ENCODE assay signal across 35 cellular contexts in genomic region chr1:229263254-229263653, GRCh38.
"Had no signal": no experiment of that assay in that cellular context is flagged by ENCODE, and none has a peak within 500 bp of the region (broad histone marks: within the 10 kb centered on the region; RNA-seq: fewer than 3 reads in every experiment).

No MANE protein-coding gene starts in this region.

- H3K36me3 ChIP-seq: ascending aorta, brain microvascular endothelial cell, breast epithelium had no signal

- H3K27me3 Mint-ChIP-seq: activated B cell treated with CpG ODN at 0.5 μM for 24 hours; activated CD4-positive, alpha-beta memory T cell treated with anti-CD3 and anti-CD28 coated beads for 36 hours; activated CD4-positive, alpha-beta T cell treated with anti-CD3 and anti-CD28 coated beads, Interleukin-2, amount 10 ng/mL, durations not matched to agents 24 days and 14 days; activated naive CD4-positive, alpha-beta T cell treated with anti-CD3 and anti-CD28 coated beads, Interleukin-2, amount 50 U/mL, for 24 hours; activated naive CD8-positive, alpha-beta T cell; activated naive CD8-positive, alpha-beta T cell treated with anti-CD3 and anti-CD28 coated beads, Interleukin-2, amount 10 ng/mL, durations not matched to agents 7 days and 5 days; activated naive CD8-positive, alpha-beta T cell treated with anti-CD3 and anti-CD28 coated beads, Interleukin-2, amount 50 U/mL, for 24 hours; activated T-helper 17 cell treated with anti-CD3 and anti-CD28 coated beads, Interleukin-2, amount 50 U/mL, for 72 hours had no signal

- H3K27ac ChIP-seq: ascending aorta, brain microvascular endothelial cell, breast epithelium, VCaP had no signal

- DNase-seq: activated B cell treated with CpG ODN at 0.5 μM for 24 hours; activated CD4-positive, alpha-beta memory T cell treated with anti-CD3 and anti-CD28 coated beads for 36 hours; activated CD4-positive, alpha-beta T cell treated with anti-CD3 and anti-CD28 coated beads for 4 hours; activated CD4-positive, alpha-beta T cell treated with anti-CD3 and anti-CD28 coated beads, Interleukin-2, amount 10 ng/mL, durations not matched to agents 24 days and 14 days; activated CD4-positive, alpha-beta T cell treated with anti-CD3 and anti-CD28 coated beads, Interleukin-2, amount 50 U/mL, for 1 hour; activated CD4-positive, alpha-beta T cell treated with anti-CD3 and anti-CD28 coated beads, Interleukin-2, amount 50 U/mL, for 4 hours; activated CD4-positive, CD25-positive, alpha-beta regulatory T cell treated with anti-CD3 and anti-CD28 coated beads, Interleukin-2, amount 50 U/mL, for 72 hours; activated CD8-positive, alpha-beta memory T cell treated with anti-CD3 and anti-CD28 coated beads, Interleukin-2, amount 50 U/mL, for 4 hours; activated effector memory CD4-positive, alpha-beta T cell treated with anti-CD3 and anti-CD28 coated beads, Interleukin-2, amount 50 U/mL, for 16 hours; activated gamma-delta T cell treated with Interleukin-2 at 50 U/mL for 16 hours; activated naive CD4-positive, alpha-beta T cell; activated naive CD4-positive, alpha-beta T cell treated with anti-CD3 and anti-CD28 coated beads, Interleukin-2, amount 10 ng/mL, durations not matched to agents 7 days and 5 days; activated naive CD8-positive, alpha-beta T cell treated with anti-CD3 and anti-CD28 coated beads, Interleukin-2, amount 10 ng/mL, durations not matched to agents 7 days and 5 days; activated naive CD8-positive, alpha-beta T cell treated with anti-CD3 and anti-CD28 coated beads, Interleukin-2, amount 50 U/mL, for 24 hours; activated T-cell treated with anti-CD3 and anti-CD28 coated beads for 4 hours; activated T-cell treated with anti-CD3 and anti-CD28 coated beads, Interleukin-2, amount 50 U/mL, for 1 hour; activated T-cell treated with anti-CD3 and anti-CD28 coated beads, Interleukin-2, amount 50 U/mL, for 4 hours; activated T-cell treated with anti-CD3 and anti-CD28 coated beads, Interleukin-2, amount 50 U/mL, for 72 hours; amygdala; anterior cingulate cortex; brain microvascular endothelial cell; central memory CD4-positive, alpha-beta T cell; T-helper 1 cell; T-helper 2 cell; T-helper 9 cell had no signal

- H3K4me3 Mint-ChIP-seq: activated B cell treated with CpG ODN at 0.5 μM for 24 hours; activated CD4-positive, alpha-beta memory T cell treated with anti-CD3 and anti-CD28 coated beads for 36 hours; activated CD4-positive, alpha-beta T cell treated with anti-CD3 and anti-CD28 coated beads, Interleukin-2, amount 10 ng/mL, durations not matched to agents 24 days and 14 days; activated naive CD4-positive, alpha-beta T cell treated with anti-CD3 and anti-CD28 coated beads, Interleukin-2, amount 10 ng/mL, durations not matched to agents 7 days and 5 days; activated naive CD4-positive, alpha-beta T cell treated with anti-CD3 and anti-CD28 coated beads, Interleukin-2, amount 50 U/mL, for 24 hours; activated naive CD8-positive, alpha-beta T cell; activated naive CD8-positive, alpha-beta T cell treated with anti-CD3 and anti-CD28 coated beads, Interleukin-2, amount 10 ng/mL, durations not matched to agents 7 days and 5 days; activated naive CD8-positive, alpha-beta T cell treated with anti-CD3 and anti-CD28 coated beads, Interleukin-2, amount 50 U/mL, for 24 hours; activated T-cell treated with anti-CD3 and anti-CD28 coated beads, Interleukin-2, amount 50 U/mL, for 4 hours; activated T-cell treated with anti-CD3 and anti-CD28 coated beads, Interleukin-2, amount 50 U/mL, for 72 hours; activated T-helper 1 cell treated with anti-CD3 and anti-CD28 coated beads, Interleukin-12 subunit alpha, Interleukin-12 subunit beta, Interleukin-2, Interleukin-4 antibody, amounts not matched to agents 30 ng/mL and 10 ng/mL and 1 ng/mL, durations not matched to agents 14 hours and 24 hours and 36 hours; activated T-helper 17 cell treated with anti-CD3 and anti-CD28 coated beads, Interleukin-2, amount 50 U/mL, for 72 hours; T-helper 1 cell treated with Interleukin-12 subunit alpha and Interleukin-12 subunit beta and Interleukin-4 antibody, amounts not matched to agents 30 μg/mL and 1 μg/mL, for 36 hours; T-helper 2 cell treated with Interferon-gamma antibody and Interleukin-4, amounts not matched to agents 5 μg/mL and 100 μg/mL, for 36 hours had no signal

- H3K4me1 ChIP-seq: breast epithelium had no signal

- H3K27ac Mint-ChIP-seq: activated B cell treated with CpG ODN at 0.5 μM for 24 hours; activated CD4-positive, alpha-beta memory T cell treated with anti-CD3 and anti-CD28 coated beads for 36 hours; activated CD4-positive, alpha-beta T cell treated with anti-CD3 and anti-CD28 coated beads, Interleukin-2, amount 10 ng/mL, durations not matched to agents 24 days and 14 days; activated naive CD4-positive, alpha-beta T cell treated with anti-CD3 and anti-CD28 coated beads, Interleukin-2, amount 10 ng/mL, durations not matched to agents 7 days and 5 days; activated naive CD4-positive, alpha-beta T cell treated with anti-CD3 and anti-CD28 coated beads, Interleukin-2, amount 50 U/mL, for 24 hours; activated naive CD8-positive, alpha-beta T cell; activated naive CD8-positive, alpha-beta T cell treated with anti-CD3 and anti-CD28 coated beads, Interleukin-2, amount 10 ng/mL, durations not matched to agents 7 days and 5 days; activated naive CD8-positive, alpha-beta T cell treated with anti-CD3 and anti-CD28 coated beads, Interleukin-2, amount 50 U/mL, for 24 hours; activated T-cell treated with anti-CD3 and anti-CD28 coated beads, Interleukin-2, amount 50 U/mL, for 72 hours; activated T-helper 1 cell treated with anti-CD3 and anti-CD28 coated beads, Interleukin-12 subunit alpha, Interleukin-12 subunit beta, Interleukin-2, Interleukin-4 antibody, amounts not matched to agents 30 ng/mL and 10 ng/mL and 1 ng/mL, durations not matched to agents 14 hours and 24 hours and 36 hours; activated T-helper 17 cell treated with anti-CD3 and anti-CD28 coated beads, Interleukin-2, amount 50 U/mL, for 72 hours; T-helper 1 cell treated with Interleukin-12 subunit alpha and Interleukin-12 subunit beta and Interleukin-4 antibody, amounts not matched to agents 30 μg/mL and 1 μg/mL, for 36 hours; T-helper 2 cell treated with Interferon-gamma antibody and Interleukin-4, amounts not matched to agents 5 μg/mL and 100 μg/mL, for 36 hours had no signal

- H3K36me3 Mint-ChIP-seq: activated CD4-positive, alpha-beta memory T cell treated with anti-CD3 and anti-CD28 coated beads for 36 hours; activated naive CD4-positive, alpha-beta T cell treated with anti-CD3 and anti-CD28 coated beads, Interleukin-2, amount 50 U/mL, for 24 hours; activated naive CD8-positive, alpha-beta T cell had no signal

- H3K4me3 ChIP-seq: ascending aorta, breast epithelium had no signal

- ATAC-seq: activated naive CD8-positive, alpha-beta T cell treated with anti-CD3 and anti-CD28 coated beads, Interleukin-2, amount 50 U/mL, for 24 hours; activated T-cell treated with anti-CD3 and anti-CD28 coated beads, Interleukin-2, amount 50 U/mL, for 4 hours; activated T-cell treated with anti-CD3 and anti-CD28 coated beads, Interleukin-2, amount 50 U/mL, for 72 hours; activated T-helper 17 cell treated with anti-CD3 and anti-CD28 coated beads, Interleukin-2, amount 50 U/mL, for 72 hours had no signal

- H3K27me3 ChIP-seq: ascending aorta, brain microvascular endothelial cell, breast epithelium had no signal

- FAIRE-seq: colon had no signal

- H3K9me3 Mint-ChIP-seq: activated CD4-positive, alpha-beta T cell treated with anti-CD3 and anti-CD28 coated beads, Interleukin-2, amount 10 ng/mL, durations not matched to agents 24 days and 14 days; activated T-cell treated with anti-CD3 and anti-CD28 coated beads, Interleukin-2, amount 50 U/mL, for 4 hours; activated T-helper 17 cell treated with anti-CD3 and anti-CD28 coated beads, Interleukin-2, amount 50 U/mL, for 72 hours had no signal
